ENCODE assay signal across 16 cellular contexts in the genomic region with DNA sequence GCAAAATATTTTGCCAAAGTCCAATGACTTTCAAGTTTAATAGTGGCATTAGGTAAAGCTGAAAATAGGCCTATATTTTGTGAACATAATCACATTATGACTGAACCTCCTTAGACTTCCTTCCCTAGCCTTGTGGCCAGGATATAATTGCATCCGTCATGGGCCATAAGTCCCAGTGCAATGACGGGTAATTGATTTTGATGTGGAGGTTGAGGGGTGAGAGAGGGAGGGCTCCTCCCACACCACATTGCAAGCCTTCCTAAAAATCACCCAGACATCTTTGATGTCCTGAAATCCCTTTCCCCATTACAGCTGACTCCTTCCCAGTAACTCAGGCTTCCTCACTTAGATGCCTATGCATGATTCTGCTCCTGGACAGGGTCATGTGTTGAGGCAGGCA.
"Had no signal": no experiment of that assay in that cellular context is flagged by ENCODE, and none has a peak within 500 bp of the region (broad histone marks: within the 10 kb centered on the region; RNA-seq: fewer than 3 reads in every experiment).

No MANE protein-coding gene starts in this region.

- ATAC-seq: left lobe of liver; natural killer cell; psoas muscle; right lobe of liver; stimulated activated naive B cell treated with anti-CD40 and anti-IgM and Interleukin-4, amounts not matched to agents 10 μg/mL and 1 μg/mL and 100 μg/mL, for 72 hours; upper lobe of right lung had no signal

- DNase-seq: dorsolateral prefrontal cortex; effector CD4-positive, alpha-beta T cell; natural killer cell; occipital lobe; ovary; posterior cingulate gyrus; psoas muscle; right lobe of liver; small intestine; stimulated activated CD4-positive, alpha-beta T cell treated with anti-CD3 and anti-CD28 coated beads, Interleukin-15, amount 100 ng/mL, for 24 hours; stimulated activated CD4-positive, alpha-beta T cell treated with anti-CD3 and anti-CD28 coated beads, Interleukin-2, amount 100 ng/mL, for 48 hours; stimulated activated naive B cell treated with anti-CD40 and anti-IgM and Interleukin-4, amounts not matched to agents 10 μg/mL and 1 μg/mL and 100 μg/mL, for 72 hours; transverse colon; upper lobe of right lung; uterus had no signal
